ENCODE assay signal across 22 cellular contexts in genomic region chr20:46993465-46994095, GRCh38.
DNase-seq lines count a peak whose midpoint lies in the region; ATAC-seq, FAIRE-seq and TF ChIP-seq lines count a peak whose summit lies in the region.
"Had no signal": no experiment of that assay in that cellular context is flagged by ENCODE, and none has a peak within 500 bp of the region (broad histone marks: within the 10 kb centered on the region; RNA-seq: fewer than 3 reads in every experiment).

No MANE protein-coding gene starts in this region.

- H3K27ac ChIP-seq in body of pancreas: peak overlapping the region in 3 of 4 donors; percentile 73 to 85 (median 85)
- H3K27ac ChIP-seq: 22Rv1, dorsolateral prefrontal cortex, prostate gland, SJSA1, upper lobe of left lung had no signal

- TF ChIP-seq CTCF in natural killer cell (IDR thresholded peaks at IDR 0.05) (no peak), body of pancreas (IDR thresholded peaks at IDR 0.05) (no peak), type B pancreatic cell (conservative IDR thresholded peaks at IDR 0.05) (no peak)

- WGBS in body of pancreas, 2 donors: 55 to 69% methylated on average over 4 of the region's 4 CpGs

- H3K36me3 ChIP-seq in body of pancreas (replicated peaks in 1 of 2; ENCODE audit: insufficient read depth in 1 of 2, low read depth in 2 of 2): no peaks in the 10 kb centered on the region
- H3K36me3 ChIP-seq: prostate gland, SJSA1, upper lobe of left lung had no signal

- peaks cover 10% of the 10 kb centered on the region for H3K27me3 Mint-ChIP-seq in T-helper 1 cell treated with Interleukin-12 subunit alpha and Interleukin-12 subunit beta and Interleukin-4 antibody, amounts not matched to agents 30 μg/mL and 1 μg/mL, for 36 hours (ENCODE audit: low read depth)
- H3K27me3 Mint-ChIP-seq in natural killer cell treated with Interleukin-12 subunit alpha and Interleukin-12 subunit beta and Interleukin-15 and Interleukin-18, amount 100 ng/mL, for 72 hours: peaks cover 19 to 24% of the 10 kb centered on the region in 2 donors
- H3K27me3 Mint-ChIP-seq in natural killer cell (ENCODE audit: low read depth in 2 of 2): peaks cover 7 to 20% of the 10 kb centered on the region in 2 donors
- peaks cover 14% of the 10 kb centered on the region for H3K27me3 Mint-ChIP-seq in type B pancreatic cell

- H3K4me1 Mint-ChIP-seq in T-helper 1 cell treated with Interleukin-12 subunit alpha and Interleukin-12 subunit beta and Interleukin-4 antibody, amounts not matched to agents 30 μg/mL and 1 μg/mL, for 36 hours (ENCODE audit: low read depth): peaks cover 60% of the 10 kb centered on the region
- H3K4me1 Mint-ChIP-seq in natural killer cell treated with Interleukin-12 subunit alpha and Interleukin-12 subunit beta and Interleukin-15 and Interleukin-18, amount 100 ng/mL, for 72 hours (ENCODE audit: low read depth in 2 of 2): peaks cover 11 to 14% of the 10 kb centered on the region in 2 donors
- H3K4me1 Mint-ChIP-seq in natural killer cell (peaks cover 0 to 13% of the 10 kb centered on the region in 2 donors), type B pancreatic cell (ENCODE audit: unreplicated experiment) (peaks cover 29% of the 10 kb centered on the region)

- H3K36me3 Mint-ChIP-seq in T-helper 1 cell treated with Interleukin-12 subunit alpha and Interleukin-12 subunit beta and Interleukin-4 antibody, amounts not matched to agents 30 μg/mL and 1 μg/mL, for 36 hours (ENCODE audit: low read depth): peaks cover 10% of the 10 kb centered on the region
- no peaks in the 10 kb centered on the region for H3K36me3 Mint-ChIP-seq in natural killer cell treated with Interleukin-12 subunit alpha and Interleukin-12 subunit beta and Interleukin-15 and Interleukin-18, amount 100 ng/mL, for 72 hours
- no peaks in the 10 kb centered on the region for H3K36me3 Mint-ChIP-seq in natural killer cell
- no peaks in the 10 kb centered on the region for H3K36me3 Mint-ChIP-seq in type B pancreatic cell
- H3K36me3 Mint-ChIP-seq: activated naive CD4-positive, alpha-beta T cell treated with anti-CD3 and anti-CD28 coated beads, Interleukin-2, amount 50 U/mL, for 72 hours had no signal

- H3K9me3 ChIP-seq in body of pancreas: no peaks in the 10 kb centered on the region
- H3K9me3 ChIP-seq: prostate gland, SJSA1, upper lobe of left lung had no signal

- H3K27ac Mint-ChIP-seq in T-helper 1 cell treated with Interleukin-12 subunit alpha and Interleukin-12 subunit beta and Interleukin-4 antibody, amounts not matched to agents 30 μg/mL and 1 μg/mL, for 36 hours: peak overlapping the region; percentile 96
- H3K27ac Mint-ChIP-seq in natural killer cell treated with Interleukin-12 subunit alpha and Interleukin-12 subunit beta and Interleukin-15 and Interleukin-18, amount 100 ng/mL, for 72 hours: no peak overlapping the region
- peak overlapping the region in 1 of 2 donors; percentile 20 for H3K27ac Mint-ChIP-seq in natural killer cell
- H3K27ac Mint-ChIP-seq in type B pancreatic cell: peak overlapping the region; percentile 86
- H3K27ac Mint-ChIP-seq: HFFc6 had no signal

- H3K4me3 ChIP-seq in body of pancreas: no peak overlapping the region
- H3K4me3 ChIP-seq: dorsolateral prefrontal cortex, prostate gland, SJSA1, upper lobe of left lung had no signal

- intact Hi-C loops in natural killer cell (cut with micrococcal nuclease): no loop called here
- intact Hi-C loops in body of pancreas (cut with DNase I): no loop called here

- no peaks in the 10 kb centered on the region for H3K27me3 ChIP-seq in body of pancreas
- H3K27me3 ChIP-seq: SJSA1, upper lobe of left lung had no signal

- H3K4me1 ChIP-seq in body of pancreas: peaks cover 35% of the 10 kb centered on the region
- H3K4me1 ChIP-seq: SJSA1, upper lobe of left lung had no signal

- peak overlapping the region; percentile 75 for H3K4me3 Mint-ChIP-seq in T-helper 1 cell treated with Interleukin-12 subunit alpha and Interleukin-12 subunit beta and Interleukin-4 antibody, amounts not matched to agents 30 μg/mL and 1 μg/mL, for 36 hours
- H3K4me3 Mint-ChIP-seq in natural killer cell treated with Interleukin-12 subunit alpha and Interleukin-12 subunit beta and Interleukin-15 and Interleukin-18, amount 100 ng/mL, for 72 hours: peak overlapping the region; percentile 34
- H3K4me3 Mint-ChIP-seq in natural killer cell (no peak overlapping the region), type B pancreatic cell (no peak overlapping the region)
- H3K4me3 Mint-ChIP-seq: HFFc6 had no signal

- no peak for FAIRE-seq in HTR-8/SVneo (lab: Jason Lieb, UNC)
- FAIRE-seq: endothelial cell of umbilical vein, G401.6 had no signal

- no peak for ATAC-seq in natural killer cell treated with Interleukin-12 subunit alpha and Interleukin-12 subunit beta and Interleukin-15 and Interleukin-18, amount 100 ng/mL, for 72 hours
- ATAC-seq in natural killer cell (no peak), body of pancreas (no peak), HG02885 (IDR thresholded peaks at IDR 0.05; ENCODE audit: poor library complexity, unreplicated experiment) (no peak)

- DNase-seq in T-helper 1 cell: no peak
- no peak for DNase-seq in natural killer cell treated with Interleukin-12 subunit alpha and Interleukin-12 subunit beta and Interleukin-15 and Interleukin-18, amount 100 ng/mL, for 72 hours (ENCODE audit: low spot score)
- no peak for DNase-seq in natural killer cell
- no peak for DNase-seq in body of pancreas
- no peak for DNase-seq in type B pancreatic cell (ENCODE audit: extremely low spot score, unreplicated experiment)
- no peak for DNase-seq in HTR-8/SVneo (ENCODE audit: insufficient read length, low spot score)
- DNase-seq: activated T-cell treated with anti-CD3 and anti-CD28 coated beads, Interleukin-2, amount 50 U/mL, for 4 hours; dorsolateral prefrontal cortex; head of caudate nucleus; HFFc6; NCI-H1048; NCI-H1930; NCI-H526; upper lobe of left lung had no signal

- TF ChIP-seq POLR2A in body of pancreas (IDR thresholded peaks at IDR 0.05): no peak

- H3K9me3 Mint-ChIP-seq in T-helper 1 cell treated with Interleukin-12 subunit alpha and Interleukin-12 subunit beta and Interleukin-4 antibody, amounts not matched to agents 30 μg/mL and 1 μg/mL, for 36 hours: no peaks in the 10 kb centered on the region
- no peaks in the 10 kb centered on the region for H3K9me3 Mint-ChIP-seq in natural killer cell treated with Interleukin-12 subunit alpha and Interleukin-12 subunit beta and Interleukin-15 and Interleukin-18, amount 100 ng/mL, for 72 hours
- H3K9me3 Mint-ChIP-seq in natural killer cell: no peaks in the 10 kb centered on the region
- peaks cover 7% of the 10 kb centered on the region for H3K9me3 Mint-ChIP-seq in type B pancreatic cell
- H3K9me3 Mint-ChIP-seq: activated naive CD4-positive, alpha-beta T cell treated with anti-CD3 and anti-CD28 coated beads, Interleukin-2, amount 50 U/mL, for 72 hours; activated T-cell treated with anti-CD3 and anti-CD28 coated beads, Interleukin-2, amount 50 U/mL, for 4 hours; HFFc6 had no signal

Comparison
In these comparisons a context has a peak if more than half of its experiments do, and no peak if none do; other contexts are left out.
1. H3K4me3 Mint-ChIP-seq: peak in T-helper 1 cell treated with Interleukin-12 subunit alpha and Interleukin-12 subunit beta and Interleukin-4 antibody, amounts not matched to agents 30 μg/mL and 1 μg/mL, for 36 hours (single experiment) and natural killer cell treated with Interleukin-12 subunit alpha and Interleukin-12 subunit beta and Interleukin-15 and Interleukin-18, amount 100 ng/mL, for 72 hours (single experiment); none in natural killer cell (single experiment) and type B pancreatic cell (single experiment).
2. H3K27ac Mint-ChIP-seq: peak in T-helper 1 cell treated with Interleukin-12 subunit alpha and Interleukin-12 subunit beta and Interleukin-4 antibody, amounts not matched to agents 30 μg/mL and 1 μg/mL, for 36 hours (single experiment) and type B pancreatic cell (single experiment); none in natural killer cell treated with Interleukin-12 subunit alpha and Interleukin-12 subunit beta and Interleukin-15 and Interleukin-18, amount 100 ng/mL, for 72 hours (0 of 2).